21 cellular contexts compared by ENCODE assay signal in the genomic region with DNA sequence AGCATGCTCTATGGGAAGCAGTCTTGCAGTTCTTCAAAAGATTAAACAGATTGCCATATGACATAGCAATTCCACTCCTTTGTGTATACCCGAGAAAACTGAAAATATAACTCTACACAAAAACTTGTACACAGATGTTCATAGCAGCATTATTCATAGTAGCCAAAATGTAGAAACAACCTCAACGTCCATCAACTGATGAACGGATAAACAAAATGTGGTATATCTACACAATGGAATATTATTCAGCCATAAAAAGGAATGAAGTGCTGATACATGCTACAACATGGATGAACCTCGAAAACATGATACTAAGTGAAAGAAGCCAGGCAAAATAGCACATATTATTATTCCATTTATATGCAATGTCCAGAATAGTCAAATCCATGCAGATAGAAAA.
DNase-seq lines count a peak whose midpoint lies in the region; ATAC-seq, FAIRE-seq and TF ChIP-seq lines count a peak whose summit lies in the region.
"Had no signal": no experiment of that assay in that cellular context is flagged by ENCODE, and none has a peak within 500 bp of the region (broad histone marks: within the 10 kb centered on the region; RNA-seq: fewer than 3 reads in every experiment).

No MANE protein-coding gene starts in this region.

- in situ Hi-C loops in K562 (cut with MboI): no loop called here

- H3K27ac Mint-ChIP-seq in activated CD8-positive, alpha-beta T cell treated with anti-CD3 and anti-CD28 coated beads for 36 hours: no peak overlapping the region
- H3K27ac Mint-ChIP-seq: B cell; CD4-positive, alpha-beta T cell; CD8-positive, alpha-beta T cell had no signal

- H3K9me3 Mint-ChIP-seq in activated CD8-positive, alpha-beta T cell treated with anti-CD3 and anti-CD28 coated beads for 36 hours: peaks cover 7% of the 10 kb centered on the region
- H3K9me3 Mint-ChIP-seq: CD4-positive, alpha-beta T cell had no signal

- H2AFZ ChIP-seq in SK-N-SH (ENCODE audit: low read depth) (no peak overlapping the region), K562 (ENCODE audit: low read depth, low read length) (no peak overlapping the region)

- H3K9ac ChIP-seq in SK-N-SH (no peak overlapping the region), K562 (ENCODE audit: insufficient read depth in 1 of 2, low read depth in 2 of 2, low read length in 2 of 2) (no peak overlapping the region)
- H3K9ac ChIP-seq: BLaER1 treated with 17β-estradiol and CSF1 and Interleukin-3, amounts not matched to agents 10 nM and 100 nM had no signal

- no peaks in the 10 kb centered on the region for H3K9me2 ChIP-seq in SK-N-SH

- TF ChIP-seq RAD21 in SK-N-SH (IDR thresholded peaks at IDR 0.05; ENCODE audit: low read length) (no peak), K562 (CRISPR knock-in tag; conservative IDR thresholded peaks at IDR 0.05 in 1 of 2, IDR thresholded peaks at IDR 0.05 in 1 of 2) (no peak)

- no peaks in the 10 kb centered on the region for H3K27me3 Mint-ChIP-seq in activated CD8-positive, alpha-beta T cell treated with anti-CD3 and anti-CD28 coated beads for 36 hours
- H3K27me3 Mint-ChIP-seq: B cell; CD4-positive, alpha-beta T cell had no signal

- no peak for FAIRE-seq in K562 (lab: Jason Lieb, UNC)
- FAIRE-seq: A549, D721Med, G401.6, GM12891, GM19239 had no signal

- POLR2A ChIA-PET in SK-N-SH (lab: Yijun Ruan, JAX) (no interaction called here), K562 (lab: Yijun Ruan, JAX) (interaction anchor here (0.6 kb wide), 1 partner anchor 863 kb away, joined by 3 read pairs; no protein-coding TSS in a partner anchor)
- POLR2A ChIA-PET in activated CD8-positive, alpha-beta T cell treated with anti-CD3 and anti-CD28 coated beads for 36 hours (lab: Charles Lee): no interaction called here

- H3K36me3 ChIP-seq in SK-N-SH (replicated peaks in 1 of 2; ENCODE audit: control insufficient read depth in 1 of 2, insufficient read depth in 2 of 2, low read length in 1 of 2): no peaks in the 10 kb centered on the region
- no peaks in the 10 kb centered on the region for H3K36me3 ChIP-seq in K562 (ENCODE audit: control insufficient read depth, insufficient read depth, low read length)
- H3K36me3 ChIP-seq: BLaER1 treated with 17β-estradiol and CSF1 and Interleukin-3, amounts not matched to agents 10 nM and 100 nM had no signal

- ATAC-seq in SK-N-SH treated with all-trans-retinoic acid at 6 μM for 48 hours (no peak), K562 (no peak)
- ATAC-seq in activated CD8-positive, alpha-beta T cell treated with anti-CD3 and anti-CD28 coated beads for 36 hours: no peak
- ATAC-seq: A549; CD8-positive, alpha-beta T cell had no signal

- H3K27ac ChIP-seq in SK-N-SH (ENCODE audit: low read depth in 2 of 2, low read length in 1 of 2) (no peak overlapping the region), K562 (ENCODE audit: extremely low read depth, low read depth, low read length) (no peak overlapping the region)
- H3K27ac ChIP-seq: 22Rv1; A549; BLaER1 treated with 17β-estradiol and CSF1 and Interleukin-3, amounts not matched to agents 10 nM and 100 nM; C4-2B had no signal

- no peak overlapping the region for H3K4me3 Mint-ChIP-seq in activated CD8-positive, alpha-beta T cell treated with anti-CD3 and anti-CD28 coated beads for 36 hours
- H3K4me3 Mint-ChIP-seq: B cell; CD4-positive, alpha-beta T cell; CD8-positive, alpha-beta T cell had no signal

- no TSS peak for BruUV-seq in K562 (replicated peaks; lab: Mats Ljungman, UMichigan)

- TF ChIP-seq EP300 in SK-N-SH (IDR thresholded peaks at IDR 0.05; ENCODE audit: borderline replicate concordance in 1 of 2, low read depth in 1 of 2, low read length in 1 of 2): no peak
- no peak for TF ChIP-seq EP300 in K562 (IDR thresholded peaks at IDR 0.05; ENCODE audit: low read length)

- no peaks in the 10 kb centered on the region for H3K9me3 ChIP-seq in SK-N-SH
- H3K9me3 ChIP-seq in K562 (replicated peaks; ENCODE audit: control insufficient read depth, insufficient read depth, low read depth, low read length): no peaks in the 10 kb centered on the region

- H3K79me2 ChIP-seq in SK-N-SH (ENCODE audit: insufficient read depth): no peaks in the 10 kb centered on the region
- H3K79me2 ChIP-seq in K562 (ENCODE audit: control insufficient read depth, insufficient read depth, low read length): no peaks in the 10 kb centered on the region

- no peaks in the 10 kb centered on the region for H3K36me3 Mint-ChIP-seq in activated CD8-positive, alpha-beta T cell treated with anti-CD3 and anti-CD28 coated beads for 36 hours (ENCODE audit: low read depth)
- H3K36me3 Mint-ChIP-seq: CD8-positive, alpha-beta T cell had no signal

- CTCF ChIA-PET in SK-N-SH (lab: Yijun Ruan, JAX) (interaction anchor here (1.2 kb wide), 1 partner anchor 9 kb away, joined by 4 read pairs; no protein-coding TSS in a partner anchor), K562 (lab: Yijun Ruan, JAX; ENCODE audit: low intra/inter-chr PET ratio) (no interaction called here)
- CTCF ChIA-PET in activated CD8-positive, alpha-beta T cell treated with anti-CD3 and anti-CD28 coated beads for 36 hours (lab: Charles Lee): no interaction called here

- H3K4me1 Mint-ChIP-seq in activated CD8-positive, alpha-beta T cell treated with anti-CD3 and anti-CD28 coated beads for 36 hours (ENCODE audit: low read depth): no peaks in the 10 kb centered on the region
- H3K4me1 Mint-ChIP-seq: B cell had no signal

- no peaks in the 10 kb centered on the region for H3K9me1 ChIP-seq in K562 (ENCODE audit: control insufficient read depth, insufficient read depth, low read length)

- H3K4me2 ChIP-seq in SK-N-SH (no peak overlapping the region), K562 (ENCODE audit: insufficient read depth, low read length) (no peak overlapping the region)
- H3K4me2 ChIP-seq: A549; BLaER1 treated with 17β-estradiol and CSF1 and Interleukin-3, amounts not matched to agents 10 nM and 100 nM had no signal

- no peaks in the 10 kb centered on the region for H3F3A ChIP-seq in SK-N-SH (replicated peaks; ENCODE audit: insufficient read depth)

- TF ChIP-seq POLR2A in K562 (conservative IDR thresholded peaks at IDR 0.05): no peak

- H3K27me3 ChIP-seq in SK-N-SH (ENCODE audit: insufficient read depth) (no peaks in the 10 kb centered on the region), K562 (ENCODE audit: control insufficient read depth in 2 of 2, insufficient read depth in 2 of 2, low read length in 2 of 2) (no peaks in the 10 kb centered on the region)
- H3K27me3 ChIP-seq: BLaER1 treated with 17β-estradiol and CSF1 and Interleukin-3, amounts not matched to agents 10 nM and 100 nM had no signal

- DNase-seq in SK-N-SH (no peak), K562 (ENCODE audit: extremely low read depth in 1 of 4, low spot score in 3 of 4) (no peak), germinal center (ENCODE audit: low spot score) (no peak)
- DNase-seq in activated CD8-positive, alpha-beta T cell treated with anti-CD3 and anti-CD28 coated beads for 36 hours: no peak
- DNase-seq: AML-193; Caco-2; Calu3; CD4-positive, alpha-beta T cell; CD8-positive, alpha-beta T cell; DMS79 treated with DMSO at 0.1 percent for 48 hours; GF-D8 had no signal

- WGBS in SK-N-SH (ENCODE audit: low lambda C conversion rate): 30% methylated on average over 4 of the region's 4 CpGs
- 0% methylated on average over 4 of the region's 4 CpGs for WGBS in K562 (ENCODE audit: insufficient coverage, low coverage, missing lambda C conversion rate)

- intact Hi-C loops in K562 (cut with micrococcal nuclease): no loop called here
- intact Hi-C loops in activated CD8-positive, alpha-beta T cell treated with anti-CD3 and anti-CD28 coated beads for 36 hours (cut with micrococcal nuclease): no loop called here

- TF ChIP-seq CTCF in SK-N-SH (IDR thresholded peaks at IDR 0.05): no peak
- TF ChIP-seq CTCF in K562 (IDR thresholded peaks at IDR 0.05 in 2 of 3, conservative IDR thresholded peaks at IDR 0.05 in 1 of 3; ENCODE audit: insufficient read depth in 2 of 3, low read depth in 1 of 3, low read length in 3 of 3): no peak
- TF ChIP-seq CTCF in activated CD8-positive, alpha-beta T cell treated with anti-CD3 and anti-CD28 coated beads for 36 hours (IDR thresholded peaks at IDR 0.05): no peak

- no peaks in the 10 kb centered on the region for H3K4me1 ChIP-seq in SK-N-SH (ENCODE audit: control insufficient read depth in 1 of 2, insufficient read depth in 2 of 2, low read depth in 1 of 2, low read length in 1 of 2)
- no peaks in the 10 kb centered on the region for H3K4me1 ChIP-seq in K562 (replicated peaks in 1 of 2; ENCODE audit: control insufficient read depth in 2 of 2, insufficient read depth in 2 of 2, low read length in 2 of 2)
- H3K4me1 ChIP-seq: A549; BLaER1 treated with 17β-estradiol and CSF1 and Interleukin-3, amounts not matched to agents 10 nM and 100 nM; Caco-2 had no signal

- no peak overlapping the region for H3K4me3 ChIP-seq in SK-N-SH (ENCODE audit: low read depth in 2 of 2, low read length in 1 of 2)
- H3K4me3 ChIP-seq in K562: no peak overlapping the region
- H3K4me3 ChIP-seq: A549; BLaER1 treated with 17β-estradiol and CSF1 and Interleukin-3, amounts not matched to agents 10 nM and 100 nM had no signal

- no peaks in the 10 kb centered on the region for H4K20me1 ChIP-seq in SK-N-SH (ENCODE audit: insufficient read depth)
- no peaks in the 10 kb centered on the region for H4K20me1 ChIP-seq in K562 (replicated peaks; ENCODE audit: control insufficient read depth, insufficient read depth, low read length)
- H4K20me1 ChIP-seq: BLaER1 treated with 17β-estradiol and CSF1 and Interleukin-3, amounts not matched to agents 10 nM and 100 nM had no signal

TF ChIP-seq in SK-N-SH treated with all-trans-retinoic acid at 6 μM for 48 hours, 23 proteins besides CTCF, POLR2A, EP300 and RAD21:
- TF ChIP-seq ZNF8 (CRISPR knock-in tag; IDR thresholded peaks at IDR 0.05): peak; percentile 90
- no peak for TF ChIP-seq ZNF70 (CRISPR knock-in tag; IDR thresholded peaks at IDR 0.05)
TF ChIP-seq in SK-N-SH treated with all-trans-retinoic acid at 6 μM for 48 hours: peak in this region for 1.

TF ChIP-seq in SK-N-SH, 30 proteins besides CTCF, POLR2A, EP300 and RAD21 (continues in another document):
- no peak for TF ChIP-seq NFIC (IDR thresholded peaks at IDR 0.05; ENCODE audit: borderline replicate concordance)
- no peak for TF ChIP-seq RCOR1 (IDR thresholded peaks at IDR 0.05; ENCODE audit: low read length)

TF ChIP-seq in K562, 482 proteins besides CTCF, POLR2A, EP300 and RAD21:
- no peak for TF ChIP-seq EGR1 (conservative IDR thresholded peaks at IDR 0.05)
- peak; percentile 9 for TF ChIP-seq RBM25 (IDR thresholded peaks at IDR 0.05; ENCODE audit: low read depth, low read length, severe bottlenecking)
